ENCODE assay signal across 11 cellular contexts in genomic region chr2:42957109-42958035, GRCh38.
DNase-seq lines count a peak whose midpoint lies in the region; ATAC-seq and TF ChIP-seq lines count a peak whose summit lies in the region.
"Had no signal": no experiment of that assay in that cellular context is flagged by ENCODE, and none has a peak within 500 bp of the region (broad histone marks: within the 10 kb centered on the region; RNA-seq: fewer than 3 reads in every experiment).

No MANE protein-coding gene starts in this region.

- H3K4me1 ChIP-seq in RWPE2 (ENCODE audit: insufficient read depth, poor library complexity, severe bottlenecking) (peaks cover 12% of the 10 kb centered on the region), iPS-15b (ENCODE audit: control insufficient read depth, insufficient read depth, low read length) (peaks cover 18% of the 10 kb centered on the region)

- no peak for DNase-seq in activated CD4-positive, alpha-beta T cell treated with anti-CD3 and anti-CD28 coated beads for 36 hours
- no peak for DNase-seq in activated CD4-positive, alpha-beta T cell treated with anti-CD3 and anti-CD28 coated beads, Interleukin-2, amount 50 U/mL, for 48 hours
- no peak for DNase-seq in RWPE2 (ENCODE audit: low spot score)
- no peak for DNase-seq in mucosa of gallbladder (ENCODE audit: low spot score)
- no peak for DNase-seq in KG1 (lab: John Stamatoyannopoulos, UW)
- DNase-seq in NCI-H526 treated with DMSO at 0.1 percent for 48 hours (lab: John Stamatoyannopoulos, UW): no peak
- DNase-seq in coronary artery (ENCODE audit: low spot score): no peak
- DNase-seq: activated CD4-positive, alpha-beta T cell treated with anti-CD3 and anti-CD28 coated beads, Interleukin-2, amount 50 U/mL, for 1 hour; activated naive CD8-positive, alpha-beta T cell treated with anti-CD3 and anti-CD28 coated beads, Interleukin-2, amount 10 ng/mL, durations not matched to agents 7 days and 5 days; left cardiac atrium had no signal

- H3K27me3 ChIP-seq in RWPE2 (ENCODE audit: insufficient read depth, poor library complexity, severe bottlenecking) (no peaks in the 10 kb centered on the region), iPS-15b (ENCODE audit: control insufficient read depth, insufficient read depth, low read length) (no peaks in the 10 kb centered on the region)

- H3K27ac ChIP-seq in RWPE2 (ENCODE audit: poor library complexity, severe bottlenecking) (peak overlapping the region; percentile 18), coronary artery (peak overlapping the region in 1 of 2 donors; percentile 93)

- no peak overlapping the region for H3K4me3 Mint-ChIP-seq in activated CD4-positive, alpha-beta T cell treated with anti-CD3 and anti-CD28 coated beads for 36 hours
- H3K4me3 Mint-ChIP-seq: activated naive CD8-positive, alpha-beta T cell treated with anti-CD3 and anti-CD28 coated beads, Interleukin-2, amount 10 ng/mL, durations not matched to agents 7 days and 5 days had no signal

- H3K9me3 ChIP-seq in RWPE2 (ENCODE audit: severe bottlenecking): no peaks in the 10 kb centered on the region
- H3K9me3 ChIP-seq in iPS-15b (ENCODE audit: control insufficient read depth, insufficient read depth, low read length): no peaks in the 10 kb centered on the region

- H3K36me3 ChIP-seq in RWPE2 (ENCODE audit: low read depth): no peaks in the 10 kb centered on the region
- peaks cover 2% of the 10 kb centered on the region for H3K36me3 ChIP-seq in iPS-15b (ENCODE audit: control insufficient read depth, insufficient read depth, low read length)

- peaks cover 2% of the 10 kb centered on the region for H3K4me1 Mint-ChIP-seq in activated CD4-positive, alpha-beta T cell treated with anti-CD3 and anti-CD28 coated beads for 36 hours

- peak; percentile 23 for ATAC-seq in activated CD4-positive, alpha-beta T cell treated with anti-CD3 and anti-CD28 coated beads for 36 hours
- ATAC-seq in RWPE2 (ENCODE audit: low read depth): peak; percentile 60; the same call in 2 of the 3 replicates
- ATAC-seq: left cardiac atrium had no signal

- peak overlapping the region; percentile 70 for H3K9ac ChIP-seq in iPS-15b (ENCODE audit: low read depth, low read length)

- POLR2A ChIA-PET in activated CD4-positive, alpha-beta T cell treated with anti-CD3 and anti-CD28 coated beads for 36 hours (lab: Charles Lee): no interaction called here

- H3K36me3 Mint-ChIP-seq in activated CD4-positive, alpha-beta T cell treated with anti-CD3 and anti-CD28 coated beads for 36 hours (ENCODE audit: low read depth): no peaks in the 10 kb centered on the region
- H3K36me3 Mint-ChIP-seq: activated naive CD8-positive, alpha-beta T cell treated with anti-CD3 and anti-CD28 coated beads, Interleukin-2, amount 10 ng/mL, durations not matched to agents 7 days and 5 days had no signal

- H3K27ac Mint-ChIP-seq in activated CD4-positive, alpha-beta T cell treated with anti-CD3 and anti-CD28 coated beads for 36 hours: no peak overlapping the region
- H3K27ac Mint-ChIP-seq: activated naive CD8-positive, alpha-beta T cell treated with anti-CD3 and anti-CD28 coated beads, Interleukin-2, amount 10 ng/mL, durations not matched to agents 7 days and 5 days had no signal

- H3K4me3 ChIP-seq in RWPE2 (ENCODE audit: severe bottlenecking) (no peak overlapping the region), iPS-15b (ENCODE audit: low read depth, low read length) (no peak overlapping the region), coronary artery (no peak overlapping the region)

- intact Hi-C loops in activated CD4-positive, alpha-beta T cell treated with anti-CD3 and anti-CD28 coated beads for 36 hours (cut with DNase I, micrococcal nuclease): no loop called here

- peaks cover 3% of the 10 kb centered on the region for H3K27me3 Mint-ChIP-seq in activated CD4-positive, alpha-beta T cell treated with anti-CD3 and anti-CD28 coated beads for 36 hours

- CTCF ChIA-PET in activated CD4-positive, alpha-beta T cell treated with anti-CD3 and anti-CD28 coated beads for 36 hours (lab: Charles Lee): interaction anchor here (0.7 kb wide), 1 partner anchor 183 kb away, joined by 3 read pairs; no protein-coding TSS in a partner anchor

- no peaks in the 10 kb centered on the region for H3K9me3 Mint-ChIP-seq in activated CD4-positive, alpha-beta T cell treated with anti-CD3 and anti-CD28 coated beads for 36 hours (ENCODE audit: low read depth)
- H3K9me3 Mint-ChIP-seq: activated naive CD8-positive, alpha-beta T cell treated with anti-CD3 and anti-CD28 coated beads, Interleukin-2, amount 10 ng/mL, durations not matched to agents 7 days and 5 days had no signal

- TF ChIP-seq CTCF in RWPE2 (IDR thresholded peaks at IDR 0.05; ENCODE audit: poor library complexity, severe bottlenecking) (no peak), coronary artery (IDR thresholded peaks at IDR 0.05) (no peak)
